ENCODE assay signal across 10 cellular contexts in genomic region chr1:228456252-228457016, GRCh38. TPM values are rescaled to one million over a fixed set of nuclear protein-coding genes. Genes with fewer than 3 reads are reported as not detected.
DNase-seq lines count a peak whose midpoint lies in the region; ATAC-seq and TF ChIP-seq lines count a peak whose summit lies in the region.
"Had no signal": no experiment of that assay in that cellular context is flagged by ENCODE, and none has a peak within 500 bp of the region (broad histone marks: within the 10 kb centered on the region; RNA-seq: fewer than 3 reads in every experiment).

No MANE protein-coding gene starts in this region.

- no peak for ATAC-seq in CD4-positive, alpha-beta T cell (ENCODE audit: poor library complexity)
- no peak for ATAC-seq in natural killer cell treated with Interleukin-12 subunit alpha and Interleukin-12 subunit beta and Interleukin-15 and Interleukin-18, amount 100 ng/mL, for 72 hours
- no peak for ATAC-seq in GM21717 (IDR thresholded peaks at IDR 0.05; ENCODE audit: unreplicated experiment)
- ATAC-seq in GM21528 (IDR thresholded peaks at IDR 0.05; ENCODE audit: low FRiP score, unreplicated experiment), result no peak

- DNase-seq in CD4-positive, alpha-beta T cell, result no peak
- peak; percentile 81 for DNase-seq in NCI-H82 (lab: John Stamatoyannopoulos, UW)
- DNase-seq in colonic mucosa, result no peak
- DNase-seq in natural killer cell treated with Interleukin-12 subunit alpha and Interleukin-12 subunit beta and Interleukin-15 and Interleukin-18, amount 100 ng/mL, for 72 hours (ENCODE audit: low spot score), result no peak
- DNase-seq in NCI-H446 treated with DMSO at 0.1 percent for 48 hours (lab: John Stamatoyannopoulos, UW), result no peak
- DNase-seq in EL, result no peak
- DNase-seq: activated CD4-positive, alpha-beta T cell treated with anti-CD3 and anti-CD28 coated beads for 48 hours had no signal

- CTCF ChIA-PET in CD4-positive, alpha-beta T cell (lab: Charles Lee), result interaction anchor here (1.0 to 3.5 kb wide), 2 partner anchors 22 to 30 kb away, joined by 4 to 30 read pairs; partner anchors contain the start of gene RNF187

- peak overlapping the region; percentile 95 for H3K4me3 Mint-ChIP-seq in CD4-positive, alpha-beta T cell
- H3K4me3 Mint-ChIP-seq in natural killer cell treated with Interleukin-12 subunit alpha and Interleukin-12 subunit beta and Interleukin-15 and Interleukin-18, amount 100 ng/mL, for 72 hours, result peak overlapping the region; percentile 95

- no peak for TF ChIP-seq CTCF in CD4-positive, alpha-beta T cell (IDR thresholded peaks at IDR 0.05)
- TF ChIP-seq CTCF in colonic mucosa (IDR thresholded peaks at IDR 0.05), result no peak

- H3K27ac Mint-ChIP-seq in CD4-positive, alpha-beta T cell, result peak overlapping the region; percentile 98
- peak overlapping the region; percentile 95 to 97 for H3K27ac Mint-ChIP-seq in natural killer cell treated with Interleukin-12 subunit alpha and Interleukin-12 subunit beta and Interleukin-15 and Interleukin-18, amount 100 ng/mL, for 72 hours

- H3K36me3 Mint-ChIP-seq in CD4-positive, alpha-beta T cell (ENCODE audit: low read depth), result peaks cover 19% of the 10 kb centered on the region
- H3K36me3 Mint-ChIP-seq in natural killer cell treated with Interleukin-12 subunit alpha and Interleukin-12 subunit beta and Interleukin-15 and Interleukin-18, amount 100 ng/mL, for 72 hours, result no peaks in the 10 kb centered on the region

- H3K27me3 ChIP-seq in CD4-positive, alpha-beta T cell (ENCODE audit: control insufficient read depth, insufficient read depth, low read length), result no peaks in the 10 kb centered on the region
- H3K27me3 ChIP-seq in colonic mucosa, result peaks cover 4% of the 10 kb centered on the region

- POLR2A ChIA-PET in CD4-positive, alpha-beta T cell (lab: Charles Lee), result interaction anchor here (1.3 to 4.6 kb wide), 5 partner anchors 8 to 290 kb away, joined by 4 to 90 read pairs (median 14); partner anchors contain the start of genes RNF187 and TRIM11

- intact Hi-C loops in CD4-positive, alpha-beta T cell (cut with DNase I, micrococcal nuclease), result loop anchor here (1.0 to 5.0 kb wide), 6 partner anchors 30 to 886 kb away; partner anchors contain the start of genes CCSAP (in 1 of the 2) and TRIM17 (in 1 of the 2)
- intact Hi-C loops in colonic mucosa (cut with DNase I), result loop anchor here (5.0 kb wide), 1 partner anchor 49 kb away; the partner anchor contains the start of gene TRIM11

- H3K36me3 ChIP-seq in colonic mucosa, result no peaks in the 10 kb centered on the region

- H3K27me3 Mint-ChIP-seq in CD4-positive, alpha-beta T cell, result peaks cover 5% of the 10 kb centered on the region
- H3K27me3 Mint-ChIP-seq in natural killer cell treated with Interleukin-12 subunit alpha and Interleukin-12 subunit beta and Interleukin-15 and Interleukin-18, amount 100 ng/mL, for 72 hours, result peaks cover 0 to 3% of the 10 kb centered on the region in 2 donors

- peak overlapping the region in 1 of 2 donors; percentile 63 for H3K9ac ChIP-seq in colonic mucosa (ENCODE audit: low read depth in 2 of 2, low read length in 2 of 2)

- H3K4me1 Mint-ChIP-seq in CD4-positive, alpha-beta T cell (ENCODE audit: low read depth), result peaks cover 52% of the 10 kb centered on the region
- peaks cover 33 to 45% of the 10 kb centered on the region in 2 donors for H3K4me1 Mint-ChIP-seq in natural killer cell treated with Interleukin-12 subunit alpha and Interleukin-12 subunit beta and Interleukin-15 and Interleukin-18, amount 100 ng/mL, for 72 hours (ENCODE audit: low read depth in 2 of 2)

- H3K4me3 ChIP-seq in colonic mucosa, result peak overlapping the region; percentile 44
- H3K4me3 ChIP-seq: lung had no signal

- H3K9me3 Mint-ChIP-seq in CD4-positive, alpha-beta T cell, result no peaks in the 10 kb centered on the region
- H3K9me3 Mint-ChIP-seq in natural killer cell treated with Interleukin-12 subunit alpha and Interleukin-12 subunit beta and Interleukin-15 and Interleukin-18, amount 100 ng/mL, for 72 hours, result no peaks in the 10 kb centered on the region

- no peaks in the 10 kb centered on the region for H3K4me1 ChIP-seq in colonic mucosa

- H3K27ac ChIP-seq in CD4-positive, alpha-beta T cell (ENCODE audit: low read depth, low read length), result no peak overlapping the region
- H3K27ac ChIP-seq in colonic mucosa, result peak overlapping the region; percentile 83

- no peaks in the 10 kb centered on the region for H3K9me3 ChIP-seq in CD4-positive, alpha-beta T cell (ENCODE audit: control insufficient read depth, low read length)
- H3K9me3 ChIP-seq in colonic mucosa, result no peaks in the 10 kb centered on the region

RNA-seq across cellular contexts. Expression of gene RNF187, which starts 30.7 kb away (rescaled TPM):
- total RNA-seq in CD4-positive, alpha-beta T cell, result 10 to 100 TPM; 40.7 to 45.1 TPM
- total RNA-seq in colonic mucosa, result 10 to 100 TPM; 84.5 to 97.5 TPM
- 100 to 1,000 TPM in 1 of 2 donors, 10 to 100 TPM in 1; 69.5 to 106 TPM for total RNA-seq in natural killer cell treated with Interleukin-12 subunit alpha and Interleukin-12 subunit beta and Interleukin-15 and Interleukin-18, amount 100 ng/mL, for 72 hours

RNA-seq across cellular contexts. Expression of gene TRIM17, which starts 39.8 kb away (rescaled TPM):
- total RNA-seq in CD4-positive, alpha-beta T cell, result under 1 TPM; 0.73 to 0.96 TPM
- under 1 TPM in 1 of 2 donors, not detected in 1; 0.21 TPM for total RNA-seq in colonic mucosa
- 1 to 10 TPM; 2.0 to 2.2 TPM for total RNA-seq in natural killer cell treated with Interleukin-12 subunit alpha and Interleukin-12 subunit beta and Interleukin-15 and Interleukin-18, amount 100 ng/mL, for 72 hours

RNA-seq across cellular contexts. Expression of gene TRIM11, which starts 49.8 kb away (rescaled TPM):
- 10 to 100 TPM; 32.0 to 32.6 TPM for total RNA-seq in CD4-positive, alpha-beta T cell
- 10 to 100 TPM; 38.1 to 48.9 TPM for total RNA-seq in colonic mucosa
- 10 to 100 TPM; 69.2 to 84.7 TPM for total RNA-seq in natural killer cell treated with Interleukin-12 subunit alpha and Interleukin-12 subunit beta and Interleukin-15 and Interleukin-18, amount 100 ng/mL, for 72 hours
